In the genomic region with DNA sequence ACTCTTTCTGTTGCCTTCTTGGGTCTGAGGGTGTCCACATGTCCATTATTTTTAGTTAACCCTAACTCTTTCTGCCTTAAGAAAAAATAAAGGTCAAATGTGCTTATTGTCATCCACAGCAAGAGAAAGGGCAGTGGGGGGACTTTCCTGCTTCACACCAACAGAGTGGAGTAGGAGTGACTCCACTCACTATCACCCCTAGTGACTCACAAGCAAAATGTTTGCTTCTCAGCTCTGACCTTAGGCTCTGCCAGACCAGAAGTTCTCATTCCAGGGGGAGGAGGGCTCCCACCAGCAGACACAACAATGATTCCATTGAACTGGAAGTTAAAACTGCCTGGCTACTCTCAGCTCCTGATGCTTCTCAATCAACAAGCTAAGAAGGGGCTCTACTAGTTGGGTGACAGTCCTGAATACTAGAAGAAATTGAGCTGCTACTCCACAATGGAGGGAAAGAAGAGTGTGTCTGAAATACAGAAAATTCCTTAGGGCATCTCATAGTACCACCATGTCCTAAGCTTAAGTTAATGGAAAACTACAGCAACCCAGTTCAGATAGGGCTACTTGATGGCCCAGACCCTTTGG, we compare ENCODE assay signal across 1 cellular context.
A peak's percentile ranks its signal among the peaks of the same experiment; 100 is the strongest.
TF ChIP-seq lines count a peak whose summit lies in the region.

No MANE protein-coding gene starts in this region.

TF ChIP-seq in HepG2, 621 proteins besides CTCF, POLR2A, EP300 and RAD21 (continued from another document and continues in another):
- TF ChIP-seq, protein P1, sequence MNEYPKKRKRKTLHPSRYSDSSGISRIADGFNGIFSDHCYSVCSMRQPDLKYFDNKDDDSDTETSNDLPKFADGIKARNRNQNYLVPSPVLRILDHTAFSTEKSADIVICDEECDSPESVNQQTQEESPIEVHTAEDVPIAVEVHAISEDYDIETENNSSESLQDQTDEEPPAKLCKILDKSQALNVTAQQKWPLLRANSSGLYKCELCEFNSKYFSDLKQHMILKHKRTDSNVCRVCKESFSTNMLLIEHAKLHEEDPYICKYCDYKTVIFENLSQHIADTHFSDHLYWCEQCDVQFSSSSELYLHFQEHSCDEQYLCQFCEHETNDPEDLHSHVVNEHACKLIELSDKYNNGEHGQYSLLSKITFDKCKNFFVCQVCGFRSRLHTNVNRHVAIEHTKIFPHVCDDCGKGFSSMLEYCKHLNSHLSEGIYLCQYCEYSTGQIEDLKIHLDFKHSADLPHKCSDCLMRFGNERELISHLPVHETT (CRISPR knock-in tag; conservative IDR thresholded peaks at IDR 0.05) = no peak
- TF ChIP-seq ZNF543 (CRISPR knock-in tag; IDR thresholded peaks at IDR 0.05) = no peak
- TF ChIP-seq RFX3 (CRISPR knock-in tag; IDR thresholded peaks at IDR 0.05) = no peak
- no peak for TF ChIP-seq NFKBIZ (CRISPR knock-in tag; IDR thresholded peaks at IDR 0.05)
- no peak for TF ChIP-seq KLF9 (CRISPR knock-in tag; IDR thresholded peaks at IDR 0.05; ENCODE audit: low read depth)
- TF ChIP-seq, protein P2, sequence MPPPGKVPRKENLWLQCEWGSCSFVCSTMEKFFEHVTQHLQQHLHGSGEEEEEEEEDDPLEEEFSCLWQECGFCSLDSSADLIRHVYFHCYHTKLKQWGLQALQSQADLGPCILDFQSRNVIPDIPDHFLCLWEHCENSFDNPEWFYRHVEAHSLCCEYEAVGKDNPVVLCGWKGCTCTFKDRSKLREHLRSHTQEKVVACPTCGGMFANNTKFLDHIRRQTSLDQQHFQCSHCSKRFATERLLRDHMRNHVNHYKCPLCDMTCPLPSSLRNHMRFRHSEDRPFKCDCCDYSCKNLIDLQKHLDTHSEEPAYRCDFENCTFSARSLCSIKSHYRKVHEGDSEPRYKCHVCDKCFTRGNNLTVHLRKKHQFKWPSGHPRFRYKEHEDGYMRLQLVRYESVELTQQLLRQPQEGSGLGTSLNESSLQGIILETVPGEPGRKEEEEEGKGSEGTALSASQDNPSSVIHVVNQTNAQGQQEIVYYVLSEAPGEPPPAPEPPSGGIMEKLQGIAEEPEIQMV (CRISPR knock-in tag; IDR thresholded peaks at IDR 0.05; ENCODE audit: low read depth) = no peak
- TF ChIP-seq, protein P3, sequence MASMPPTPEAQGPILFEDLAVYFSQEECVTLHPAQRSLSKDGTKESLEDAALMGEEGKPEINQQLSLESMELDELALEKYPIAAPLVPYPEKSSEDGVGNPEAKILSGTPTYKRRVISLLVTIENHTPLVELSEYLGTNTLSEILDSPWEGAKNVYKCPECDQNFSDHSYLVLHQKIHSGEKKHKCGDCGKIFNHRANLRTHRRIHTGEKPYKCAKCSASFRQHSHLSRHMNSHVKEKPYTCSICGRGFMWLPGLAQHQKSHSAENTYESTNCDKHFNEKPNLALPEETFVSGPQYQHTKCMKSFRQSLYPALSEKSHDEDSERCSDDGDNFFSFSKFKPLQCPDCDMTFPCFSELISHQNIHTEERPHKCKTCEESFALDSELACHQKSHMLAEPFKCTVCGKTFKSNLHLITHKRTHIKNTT (CRISPR knock-in tag; IDR thresholded peaks at IDR 0.05) = no peak
- TF ChIP-seq ZBTB7A (CRISPR knock-in tag; IDR thresholded peaks at IDR 0.05) = no peak
- TF ChIP-seq ZBTB3 (CRISPR knock-in tag; IDR thresholded peaks at IDR 0.05; ENCODE audit: borderline replicate concordance, low read depth) = 0 out of 2 replicates have a peak, but pooled peaks have one; percentile 11
- TF ChIP-seq, protein P4, sequence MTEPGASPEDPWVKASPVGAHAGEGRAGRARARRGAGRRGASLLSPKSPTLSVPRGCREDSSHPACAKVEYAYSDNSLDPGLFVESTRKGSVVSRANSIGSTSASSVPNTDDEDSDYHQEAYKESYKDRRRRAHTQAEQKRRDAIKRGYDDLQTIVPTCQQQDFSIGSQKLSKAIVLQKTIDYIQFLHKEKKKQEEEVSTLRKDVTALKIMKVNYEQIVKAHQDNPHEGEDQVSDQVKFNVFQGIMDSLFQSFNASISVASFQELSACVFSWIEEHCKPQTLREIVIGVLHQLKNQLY (CRISPR knock-in tag; IDR thresholded peaks at IDR 0.05) = no peak; the same call in 1 of the 2 replicates
- no peak for TF ChIP-seq ZNF619 (CRISPR knock-in tag; IDR thresholded peaks at IDR 0.05)
- no peak for TF ChIP-seq ATF7 (IDR thresholded peaks at IDR 0.05)
- no peak for TF ChIP-seq ATF7 (CRISPR knock-in tag; IDR thresholded peaks at IDR 0.05)
- TF ChIP-seq PHB2 (IDR thresholded peaks at IDR 0.05; ENCODE audit: partially characterized antibody) = no peak
- no peak; the same call in 1 of the 2 replicates for TF ChIP-seq RBAK (CRISPR knock-in tag; IDR thresholded peaks at IDR 0.05)
- TF ChIP-seq, protein P5, sequence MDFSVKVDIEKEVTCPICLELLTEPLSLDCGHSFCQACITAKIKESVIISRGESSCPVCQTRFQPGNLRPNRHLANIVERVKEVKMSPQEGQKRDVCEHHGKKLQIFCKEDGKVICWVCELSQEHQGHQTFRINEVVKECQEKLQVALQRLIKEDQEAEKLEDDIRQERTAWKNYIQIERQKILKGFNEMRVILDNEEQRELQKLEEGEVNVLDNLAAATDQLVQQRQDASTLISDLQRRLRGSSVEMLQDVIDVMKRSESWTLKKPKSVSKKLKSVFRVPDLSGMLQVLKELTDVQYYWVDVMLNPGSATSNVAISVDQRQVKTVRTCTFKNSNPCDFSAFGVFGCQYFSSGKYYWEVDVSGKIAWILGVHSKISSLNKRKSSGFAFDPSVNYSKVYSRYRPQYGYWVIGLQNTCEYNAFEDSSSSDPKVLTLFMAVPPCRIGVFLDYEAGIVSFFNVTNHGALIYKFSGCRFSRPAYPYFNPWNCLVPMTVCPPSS (IDR thresholded peaks at IDR 0.05) = no peak
- TF ChIP-seq ZNF567 (CRISPR knock-in tag; IDR thresholded peaks at IDR 0.05; ENCODE audit: borderline replicate concordance) = 0 out of 2 replicates have a peak, but pooled peaks have one; percentile 35
- peak; percentile 24; the same call in 1 of the 2 replicates for TF ChIP-seq RELA (CRISPR knock-in tag; IDR thresholded peaks at IDR 0.05)
- TF ChIP-seq, protein P6, sequence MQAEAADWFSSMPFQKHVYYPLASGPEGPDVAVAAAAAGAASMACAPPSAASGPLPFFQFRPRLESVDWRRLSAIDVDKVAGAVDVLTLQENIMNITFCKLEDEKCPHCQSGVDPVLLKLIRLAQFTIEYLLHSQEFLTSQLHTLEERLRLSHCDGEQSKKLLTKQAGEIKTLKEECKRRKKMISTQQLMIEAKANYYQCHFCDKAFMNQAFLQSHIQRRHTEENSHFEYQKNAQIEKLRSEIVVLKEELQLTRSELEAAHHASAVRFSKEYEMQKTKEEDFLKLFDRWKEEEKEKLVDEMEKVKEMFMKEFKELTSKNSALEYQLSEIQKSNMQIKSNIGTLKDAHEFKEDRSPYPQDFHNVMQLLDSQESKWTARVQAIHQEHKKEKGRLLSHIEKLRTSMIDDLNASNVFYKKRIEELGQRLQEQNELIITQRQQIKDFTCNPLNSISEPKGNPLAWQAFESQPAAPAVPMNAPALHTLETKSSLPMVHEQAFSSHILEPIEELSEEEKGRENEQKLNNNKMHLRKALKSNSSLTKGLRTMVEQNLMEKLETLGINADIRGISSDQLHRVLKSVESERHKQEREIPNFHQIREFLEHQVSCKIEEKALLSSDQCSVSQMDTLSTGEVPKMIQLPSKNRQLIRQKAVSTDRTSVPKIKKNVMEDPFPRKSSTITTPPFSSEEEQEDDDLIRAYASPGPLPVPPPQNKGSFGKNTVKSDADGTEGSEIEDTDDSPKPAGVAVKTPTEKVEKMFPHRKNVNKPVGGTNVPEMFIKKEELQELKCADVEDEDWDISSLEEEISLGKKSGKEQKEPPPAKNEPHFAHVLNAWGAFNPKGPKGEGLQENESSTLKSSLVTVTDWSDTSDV (CRISPR knock-in tag; IDR thresholded peaks at IDR 0.05) = no peak
- TF ChIP-seq MATR3 (CRISPR knock-in tag; IDR thresholded peaks at IDR 0.05) = no peak
- TF ChIP-seq MBNL3 (CRISPR knock-in tag; conservative IDR thresholded peaks at IDR 0.05) = no peak
- no peak for TF ChIP-seq POLR2AphosphoS5 (IDR thresholded peaks at IDR 0.05; ENCODE audit: low read depth, low read length)
- TF ChIP-seq ARHGAP35 (CRISPR knock-in tag; IDR thresholded peaks at IDR 0.05; ENCODE audit: borderline replicate concordance) = no peak
- TF ChIP-seq, protein P7, sequence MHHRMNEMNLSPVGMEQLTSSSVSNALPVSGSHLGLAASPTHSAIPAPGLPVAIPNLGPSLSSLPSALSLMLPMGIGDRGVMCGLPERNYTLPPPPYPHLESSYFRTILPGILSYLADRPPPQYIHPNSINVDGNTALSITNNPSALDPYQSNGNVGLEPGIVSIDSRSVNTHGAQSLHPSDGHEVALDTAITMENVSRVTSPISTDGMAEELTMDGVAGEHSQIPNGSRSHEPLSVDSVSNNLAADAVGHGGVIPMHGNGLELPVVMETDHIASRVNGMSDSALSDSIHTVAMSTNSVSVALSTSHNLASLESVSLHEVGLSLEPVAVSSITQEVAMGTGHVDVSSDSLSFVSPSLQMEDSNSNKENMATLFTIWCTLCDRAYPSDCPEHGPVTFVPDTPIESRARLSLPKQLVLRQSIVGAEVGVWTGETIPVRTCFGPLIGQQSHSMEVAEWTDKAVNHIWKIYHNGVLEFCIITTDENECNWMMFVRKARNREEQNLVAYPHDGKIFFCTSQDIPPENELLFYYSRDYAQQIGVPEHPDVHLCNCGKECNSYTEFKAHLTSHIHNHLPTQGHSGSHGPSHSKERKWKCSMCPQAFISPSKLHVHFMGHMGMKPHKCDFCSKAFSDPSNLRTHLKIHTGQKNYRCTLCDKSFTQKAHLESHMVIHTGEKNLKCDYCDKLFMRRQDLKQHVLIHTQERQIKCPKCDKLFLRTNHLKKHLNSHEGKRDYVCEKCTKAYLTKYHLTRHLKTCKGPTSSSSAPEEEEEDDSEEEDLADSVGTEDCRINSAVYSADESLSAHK (CRISPR knock-in tag; IDR thresholded peaks at IDR 0.05; ENCODE audit: borderline replicate concordance) = no peak
- TF ChIP-seq ARNTL (CRISPR knock-in tag; IDR thresholded peaks at IDR 0.05) = no peak
- TF ChIP-seq EEA1 (CRISPR knock-in tag; IDR thresholded peaks at IDR 0.05; ENCODE audit: borderline replicate concordance) = no peak
- peak; percentile 77 for TF ChIP-seq BCL6 (CRISPR knock-in tag; IDR thresholded peaks at IDR 0.05)
- TF ChIP-seq JUNB (CRISPR knock-in tag; IDR thresholded peaks at IDR 0.05; ENCODE audit: borderline replicate concordance) = no peak
- no peak for TF ChIP-seq KLF12 (CRISPR knock-in tag; IDR thresholded peaks at IDR 0.05; ENCODE audit: borderline replicate concordance)
- TF ChIP-seq ZNF496 (CRISPR knock-in tag; IDR thresholded peaks at IDR 0.05; ENCODE audit: insufficient replicate concordance) = no peak
- TF ChIP-seq PLRG1 (conservative IDR thresholded peaks at IDR 0.05) = no peak
- TF ChIP-seq NR3C1 (CRISPR knock-in tag; IDR thresholded peaks at IDR 0.05) = no peak
- no peak for TF ChIP-seq DNMT3B (CRISPR knock-in tag; conservative IDR thresholded peaks at IDR 0.05)
- TF ChIP-seq NFIC (IDR thresholded peaks at IDR 0.05; ENCODE audit: low read length) = 0 out of 2 replicates have a peak, but pooled peaks have one; percentile 32
- TF ChIP-seq, protein P8, sequence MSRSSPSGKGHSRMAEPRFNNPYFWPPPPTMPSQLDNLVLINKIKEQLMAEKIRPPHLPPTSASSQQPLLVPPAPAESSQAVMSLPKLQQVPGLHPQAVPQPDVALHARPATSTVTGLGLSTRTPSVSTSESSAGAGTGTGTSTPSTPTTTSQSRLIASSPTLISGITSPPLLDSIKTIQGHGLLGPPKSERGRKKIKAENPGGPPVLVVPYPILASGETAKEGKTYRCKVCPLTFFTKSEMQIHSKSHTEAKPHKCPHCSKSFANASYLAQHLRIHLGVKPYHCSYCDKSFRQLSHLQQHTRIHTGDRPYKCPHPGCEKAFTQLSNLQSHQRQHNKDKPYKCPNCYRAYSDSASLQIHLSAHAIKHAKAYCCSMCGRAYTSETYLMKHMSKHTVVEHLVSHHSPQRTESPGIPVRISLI (CRISPR knock-in tag; IDR thresholded peaks at IDR 0.05; ENCODE audit: borderline replicate concordance) = no peak
- TF ChIP-seq IRX3 (CRISPR knock-in tag; IDR thresholded peaks at IDR 0.05; ENCODE audit: borderline replicate concordance, low read depth) = no peak
- TF ChIP-seq ZNF337 (CRISPR knock-in tag; IDR thresholded peaks at IDR 0.05; ENCODE audit: borderline replicate concordance, low read depth) = no peak
- no peak for TF ChIP-seq ATF1 (CRISPR knock-in tag; IDR thresholded peaks at IDR 0.05)
- TF ChIP-seq, protein P9, sequence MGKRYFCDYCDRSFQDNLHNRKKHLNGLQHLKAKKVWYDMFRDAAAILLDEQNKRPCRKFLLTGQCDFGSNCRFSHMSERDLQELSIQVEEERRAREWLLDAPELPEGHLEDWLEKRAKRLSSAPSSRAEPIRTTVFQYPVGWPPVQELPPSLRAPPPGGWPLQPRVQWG (CRISPR knock-in tag; IDR thresholded peaks at IDR 0.05; ENCODE audit: borderline replicate concordance, low read depth) = no peak
- no peak for TF ChIP-seq MAFK (conservative IDR thresholded peaks at IDR 0.05 in 1 of 2, IDR thresholded peaks at IDR 0.05 in 1 of 2; ENCODE audit: low read length in 2 of 2)
- TF ChIP-seq SIX1 (CRISPR knock-in tag; IDR thresholded peaks at IDR 0.05; ENCODE audit: borderline replicate concordance) = peak; percentile 37; the same call in 1 of the 2 replicates
- TF ChIP-seq, protein P10, sequence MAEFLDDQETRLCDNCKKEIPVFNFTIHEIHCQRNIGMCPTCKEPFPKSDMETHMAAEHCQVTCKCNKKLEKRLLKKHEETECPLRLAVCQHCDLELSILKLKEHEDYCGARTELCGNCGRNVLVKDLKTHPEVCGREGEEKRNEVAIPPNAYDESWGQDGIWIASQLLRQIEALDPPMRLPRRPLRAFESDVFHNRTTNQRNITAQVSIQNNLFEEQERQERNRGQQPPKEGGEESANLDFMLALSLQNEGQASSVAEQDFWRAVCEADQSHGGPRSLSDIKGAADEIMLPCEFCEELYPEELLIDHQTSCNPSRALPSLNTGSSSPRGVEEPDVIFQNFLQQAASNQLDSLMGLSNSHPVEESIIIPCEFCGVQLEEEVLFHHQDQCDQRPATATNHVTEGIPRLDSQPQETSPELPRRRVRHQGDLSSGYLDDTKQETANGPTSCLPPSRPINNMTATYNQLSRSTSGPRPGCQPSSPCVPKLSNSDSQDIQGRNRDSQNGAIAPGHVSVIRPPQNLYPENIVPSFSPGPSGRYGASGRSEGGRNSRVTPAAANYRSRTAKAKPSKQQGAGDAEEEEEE (CRISPR knock-in tag; IDR thresholded peaks at IDR 0.05; ENCODE audit: borderline replicate concordance) = no peak
- no peak for TF ChIP-seq JUND (CRISPR knock-in tag; IDR thresholded peaks at IDR 0.05)
- TF ChIP-seq ISL2 (CRISPR knock-in tag; IDR thresholded peaks at IDR 0.05) = no peak
- TF ChIP-seq ZNF713 (CRISPR knock-in tag; IDR thresholded peaks at IDR 0.05) = no peak
- no peak for TF ChIP-seq ZFP36 (IDR thresholded peaks at IDR 0.05; ENCODE audit: borderline replicate concordance, low read depth, low read length, partially characterized antibody)
- peak; percentile 95 for TF ChIP-seq RCOR2 (CRISPR knock-in tag; IDR thresholded peaks at IDR 0.05)
- no peak for TF ChIP-seq ZNF780A (CRISPR knock-in tag; IDR thresholded peaks at IDR 0.05)
- no peak for TF ChIP-seq RBM39 (IDR thresholded peaks at IDR 0.05; ENCODE audit: low read depth, low read length, poor library complexity, severe bottlenecking)
- TF ChIP-seq ZNF660 (CRISPR knock-in tag; IDR thresholded peaks at IDR 0.05; ENCODE audit: borderline replicate concordance, low read depth) = no peak
- no peak for TF ChIP-seq MAFF (IDR thresholded peaks at IDR 0.05; ENCODE audit: low read depth, low read length)
- no peak; the same call in 1 of the 2 replicates for TF ChIP-seq MIER2 (CRISPR knock-in tag; IDR thresholded peaks at IDR 0.05)
